27 cellular contexts compared by ENCODE assay signal in genomic region chr2:15617778-15618448, GRCh38.
"Had no signal": no experiment of that assay in that cellular context is flagged by ENCODE, and none has a peak within 500 bp of the region (broad histone marks: within the 10 kb centered on the region; RNA-seq: fewer than 3 reads in every experiment).

No MANE protein-coding gene starts in this region.

- FAIRE-seq: astrocyte, bronchial epithelial cell, colon had no signal

- H3K4me1 ChIP-seq: gastrocnemius medialis had no signal

- DNase-seq: activated CD4-positive, alpha-beta memory T cell treated with anti-CD3 and anti-CD28 coated beads, Interleukin-2, amount 10 ng/mL, durations not matched to agents 7 days and 5 days; activated CD4-positive, alpha-beta T cell treated with anti-CD3 and anti-CD28 coated beads for 36 hours; activated CD4-positive, alpha-beta T cell treated with anti-CD3 and anti-CD28 coated beads, Interleukin-2, amount 10 ng/mL, durations not matched to agents 24 days and 14 days; activated CD4-positive, CD25-positive, alpha-beta regulatory T cell; activated CD4-positive, CD25-positive, alpha-beta regulatory T cell treated with anti-CD3 and anti-CD28 coated beads, Interleukin-2, amount 50 U/mL, for 72 hours; activated CD8-positive, alpha-beta memory T cell treated with anti-CD3 and anti-CD28 coated beads, Interleukin-2, amount 50 U/mL, for 48 hours; activated gamma-delta T cell; activated naive CD4-positive, alpha-beta T cell; activated naive CD4-positive, alpha-beta T cell treated with anti-CD3 and anti-CD28 coated beads, Interleukin-2, amount 10 ng/mL, durations not matched to agents 7 days and 5 days; activated naive CD8-positive, alpha-beta T cell treated with anti-CD3 and anti-CD28 coated beads, Interleukin-2, amount 10 ng/mL, durations not matched to agents 7 days and 5 days; activated T-cell treated with anti-CD3 and anti-CD28 coated beads for 4 hours; activated T-cell treated with anti-CD3 and anti-CD28 coated beads, Interleukin-2, amount 50 U/mL, for 24 hours; activated T-cell treated with anti-CD3 and anti-CD28 coated beads, Interleukin-2, amount 50 U/mL, for 72 hours; brain microvascular endothelial cell; cortex of kidney; effector CD8-positive, alpha-beta T cell; foreskin fibroblast; gastrocnemius medialis; glutamatergic neuron; heart left ventricle; T-helper 1 cell; T-helper 17 cell; T1000 had no signal

- H3K27me3 ChIP-seq: brain microvascular endothelial cell, gastrocnemius medialis, heart left ventricle had no signal

- H3K27ac ChIP-seq: brain microvascular endothelial cell, gastrocnemius medialis, heart left ventricle had no signal

- ATAC-seq: activated CD4-positive, alpha-beta T cell treated with anti-CD3 and anti-CD28 coated beads for 36 hours; activated naive CD4-positive, alpha-beta T cell treated with anti-CD3 and anti-CD28 coated beads, Interleukin-2, amount 50 U/mL, for 72 hours; activated T-cell treated with anti-CD3 and anti-CD28 coated beads, Interleukin-2, amount 50 U/mL, for 72 hours; gastrocnemius medialis; T-helper 17 cell had no signal

- H3K9me3 ChIP-seq: gastrocnemius medialis, heart left ventricle had no signal

- H3K4me3 ChIP-seq: gastrocnemius medialis, heart left ventricle had no signal
